22 cellular contexts compared by ENCODE assay signal in the genomic region with DNA sequence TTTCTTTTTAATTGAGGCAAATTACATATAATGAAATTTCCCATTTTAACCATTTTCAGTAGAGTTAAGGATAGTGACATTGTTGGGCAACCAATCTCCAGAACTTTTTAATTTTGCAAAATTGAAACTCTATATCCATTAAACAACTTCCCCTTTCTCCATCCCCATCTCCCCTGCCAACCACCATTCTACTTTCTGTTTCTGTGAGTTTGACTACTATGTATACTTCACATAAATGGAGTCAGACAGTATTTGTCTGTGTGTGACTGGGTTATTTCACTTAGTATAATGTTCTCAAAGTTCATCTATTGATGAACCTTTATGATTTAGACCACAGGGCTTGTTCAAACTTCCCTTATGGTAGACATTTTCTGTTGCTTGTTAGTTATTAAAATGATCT.
A peak's percentile ranks its signal among the peaks of the same experiment; 100 is the strongest.
DNase-seq lines count a peak whose midpoint lies in the region; ATAC-seq and TF ChIP-seq lines count a peak whose summit lies in the region.
"Had no signal": no experiment of that assay in that cellular context is flagged by ENCODE, and none has a peak within 500 bp of the region (broad histone marks: within the 10 kb centered on the region; RNA-seq: fewer than 3 reads in every experiment).

No MANE protein-coding gene starts in this region.

- H3K9me3 Mint-ChIP-seq in chondrocyte (ENCODE audit: low read depth) (no peaks in the 10 kb centered on the region), CD14-positive monocyte (peaks cover 0 to 3% (median 0%) of the 10 kb centered on the region in 7 donors)

- DNase-seq in Kasumi-1 (lab: John Stamatoyannopoulos, UW) (peak; percentile 27 to 32), NOMO-1 treated with DMSO at 0.1 percent for 48 hours (lab: John Stamatoyannopoulos, UW; ENCODE audit: unreplicated experiment) (peak; percentile 71), globus pallidus (ENCODE audit: low spot score) (no peak), chondrocyte (ENCODE audit: low spot score) (no peak), CD14-positive monocyte (ENCODE audit: low spot score) (no peak)
- DNase-seq: H7; KG1; NCI-H1092 treated with DMSO at 0.1 percent for 48 hours; NCI-H146; NCI-H2029 treated with DMSO at 0.1 percent for 48 hours; NCI-H226; NCI-H510A treated with DMSO at 0.1 percent for 48 hours; NCI-H748 treated with DMSO at 0.1 percent for 48 hours; NK-92 treated with Interleukin-12 subunit alpha and Interleukin-12 subunit beta, amount 100 ng/mL, for 24 hours; PC-9; RPMI8226; SHP77; SK-N-SH; T-helper 2 cell had no signal

- H3K27me3 Mint-ChIP-seq in chondrocyte (ENCODE audit: low read depth) (no peaks in the 10 kb centered on the region), CD14-positive monocyte (ENCODE audit: low read depth in 3 of 3) (no peaks in the 10 kb centered on the region)

- intact Hi-C loops in CD14-positive monocyte (cut with micrococcal nuclease), result no loop called here

- H3K4me1 Mint-ChIP-seq in chondrocyte (ENCODE audit: low read depth) (peaks cover 16% of the 10 kb centered on the region), CD14-positive monocyte (no peaks in the 10 kb centered on the region)

- no peaks in the 10 kb centered on the region for H3K36me3 Mint-ChIP-seq in chondrocyte (ENCODE audit: low read depth)
- no peaks in the 10 kb centered on the region for H3K36me3 Mint-ChIP-seq in CD14-positive monocyte

- H3K27ac Mint-ChIP-seq in chondrocyte (ENCODE audit: unreplicated experiment) (no peak overlapping the region), CD14-positive monocyte (no peak overlapping the region)

- TF ChIP-seq CTCF in chondrocyte (IDR thresholded peaks at IDR 0.05) (no peak), CD14-positive monocyte (IDR thresholded peaks at IDR 0.05) (no peak)

- H3K4me3 Mint-ChIP-seq in chondrocyte (ENCODE audit: unreplicated experiment) (no peak overlapping the region), CD14-positive monocyte (no peak overlapping the region)

- peak; percentile 56 for ATAC-seq in GM18498 (IDR thresholded peaks at IDR 0.05; ENCODE audit: unreplicated experiment)
- peak; percentile 73 for ATAC-seq in GM21447 (IDR thresholded peaks at IDR 0.05; ENCODE audit: unreplicated experiment)
- ATAC-seq in GM19328 (IDR thresholded peaks at IDR 0.05; ENCODE audit: unreplicated experiment), result no peak

Comparison
In these comparisons a context has a peak if more than half of its experiments do, and no peak if none do; other contexts are left out.
1. DNase-seq: peak in Kasumi-1 (2 of 2) and NOMO-1 treated with DMSO at 0.1 percent for 48 hours (single experiment); none in globus pallidus (single experiment), chondrocyte (single experiment) and CD14-positive monocyte (single experiment).